In genomic region chr11:20668844-20669832, GRCh38 we compare ENCODE assay signal across 9 cellular contexts. TPM values are rescaled to one million over a fixed set of nuclear protein-coding genes. Genes with fewer than 3 reads are reported as not detected.
DNase-seq lines count a peak whose midpoint lies in the region; ATAC-seq and TF ChIP-seq lines count a peak whose summit lies in the region.
"Had no signal": no experiment of that assay in that cellular context is flagged by ENCODE, and none has a peak within 500 bp of the region (broad histone marks: within the 10 kb centered on the region; RNA-seq: fewer than 3 reads in every experiment).

Gene NELL1, plus strand, starts transcription at chr11:20669586.

- no TSS peak for BruUV-seq in PC-9 (replicated peaks; lab: Mats Ljungman, UMichigan)

- H3K4me1 ChIP-seq in GM23338 (ENCODE audit: insufficient read depth) (peaks cover 32% of the 10 kb centered on the region), psoas muscle (peaks cover 4% of the 10 kb centered on the region), PC-9 (replicated peaks; ENCODE audit: insufficient read depth) (no peaks in the 10 kb centered on the region)

- peak; percentile 68 for DNase-seq in GM23338 (ENCODE audit: low spot score)
- peak; percentile 67 for DNase-seq in NCI-H345 (lab: John Stamatoyannopoulos, UW)
- peak; percentile 59 for DNase-seq in glutamatergic neuron
- DNase-seq in psoas muscle = no peak
- DNase-seq in PC-9 = no peak
- DNase-seq: activated CD8-positive, alpha-beta T cell treated with anti-CD3 and anti-CD28 coated beads, Interleukin-2, amount 10 ng/mL, durations not matched to agents 7 days and 5 days; NCI-H524 treated with DMSO at 0.1 percent for 48 hours had no signal

- peak within 1 kb of the TSS; percentile 77 for H3K4me3 ChIP-seq in GM23338
- H3K4me3 ChIP-seq in psoas muscle = peak within 1 kb of the TSS; percentile 52
- H3K4me3 ChIP-seq in PC-9 = no peak within 1 kb of the TSS

- peak within 1 kb of the TSS; percentile 94 for H2AFZ ChIP-seq in GM23338
- no peak within 1 kb of the TSS for H2AFZ ChIP-seq in PC-9

- H3K4me1 Mint-ChIP-seq in GM23338 (peaks cover 27% of the 10 kb centered on the region), glutamatergic neuron (ENCODE audit: low read depth, unreplicated experiment) (peaks cover 12% of the 10 kb centered on the region)

- H3K9me3 ChIP-seq in psoas muscle (no peaks in the 10 kb centered on the region), PC-9 (ENCODE audit: insufficient read depth, low read depth) (no peaks in the 10 kb centered on the region)

- POLR2A ChIA-PET in PC-9 (lab: Charles Lee; ENCODE audit: unreplicated experiment) = no interaction called here

- H3K4me2 ChIP-seq in GM23338 (peak within 1 kb of the TSS; percentile 96), PC-9 (no peak within 1 kb of the TSS)

- no peak within 1 kb of the TSS for H3K27ac Mint-ChIP-seq in GM23338
- no peak within 1 kb of the TSS for H3K27ac Mint-ChIP-seq in glutamatergic neuron (ENCODE audit: unreplicated experiment)
- H3K27ac Mint-ChIP-seq: activated CD8-positive, alpha-beta T cell treated with anti-CD3 and anti-CD28 coated beads, Interleukin-2, amount 10 ng/mL, durations not matched to agents 7 days and 5 days had no signal

- WGBS in psoas muscle, 3 donors = 0 to 1% (median 1%) methylated on average over 63 to 93 of the region's 93 CpGs

- intact Hi-C loops in psoas muscle (cut with DNase I) = no loop called here
- intact Hi-C loops in PC-9 (cut with micrococcal nuclease; ENCODE audit: unreplicated experiment) = no loop called here

- H3K9me3 Mint-ChIP-seq in GM23338 = no peaks in the 10 kb centered on the region; the same call in 1 of the 3 replicates
- peaks cover 1% of the 10 kb centered on the region for H3K9me3 Mint-ChIP-seq in glutamatergic neuron (ENCODE audit: unreplicated experiment)

- no peaks in the 10 kb centered on the region for H3K9me2 ChIP-seq in GM23338 (ENCODE audit: insufficient read depth)
- no peaks in the 10 kb centered on the region for H3K9me2 ChIP-seq in PC-9 (ENCODE audit: insufficient read depth)

- H3K27ac ChIP-seq in GM23338 (ENCODE audit: low read depth) (no peak within 1 kb of the TSS), psoas muscle (no peak within 1 kb of the TSS), PC-9 (no peak within 1 kb of the TSS)

- H3K27me3 ChIP-seq in GM23338 (ENCODE audit: insufficient read depth) (peaks cover 77% of the 10 kb centered on the region), psoas muscle (ENCODE audit: insufficient read depth in 3 of 3, low read length in 2 of 3) (peaks cover 0 to 60% (median 20%) of the 10 kb centered on the region in 3 donors), PC-9 (ENCODE audit: insufficient read depth, low read depth) (no peaks in the 10 kb centered on the region)

- CTCF ChIA-PET in PC-9 (lab: Charles Lee) = no interaction called here

- H3K36me3 ChIP-seq in GM23338 (ENCODE audit: insufficient read depth) (no peaks in the 10 kb centered on the region), psoas muscle (ENCODE audit: insufficient read depth in 1 of 2, low read depth in 1 of 2) (no peaks in the 10 kb centered on the region), PC-9 (ENCODE audit: low read depth) (no peaks in the 10 kb centered on the region)

- H3F3A ChIP-seq in GM23338 (replicated peaks; ENCODE audit: low read depth) (peaks cover 9% of the 10 kb centered on the region; the same call in 1 of the 2 replicates), PC-9 (ENCODE audit: insufficient read depth, low read depth) (no peaks in the 10 kb centered on the region)

- H3K36me3 Mint-ChIP-seq in GM23338 (ENCODE audit: low read depth) = no peaks in the 10 kb centered on the region
- no peaks in the 10 kb centered on the region for H3K36me3 Mint-ChIP-seq in glutamatergic neuron (ENCODE audit: unreplicated experiment)

- no peak for TF ChIP-seq CTCF in GM23338 (conservative IDR thresholded peaks at IDR 0.05; ENCODE audit: low read depth in 2 of 2)
- TF ChIP-seq CTCF in glutamatergic neuron (IDR thresholded peaks at IDR 0.05; ENCODE audit: partially characterized antibody, unreplicated experiment) = no peak
- no peak for TF ChIP-seq CTCF in psoas muscle (IDR thresholded peaks at IDR 0.05)
- TF ChIP-seq CTCF in PC-9 (conservative IDR thresholded peaks at IDR 0.05) = no peak

- ATAC-seq in GM23338 (peak; percentile 45), psoas muscle (no peak), GM18873 (IDR thresholded peaks at IDR 0.05; ENCODE audit: low FRiP score, unreplicated experiment) (no peak), HG03442 (IDR thresholded peaks at IDR 0.05; ENCODE audit: unreplicated experiment) (no peak)
- ATAC-seq: activated CD8-positive, alpha-beta T cell treated with anti-CD3 and anti-CD28 coated beads, Interleukin-2, amount 10 ng/mL, durations not matched to agents 7 days and 5 days had no signal

- H4K20me1 ChIP-seq in GM23338 (replicated peaks; ENCODE audit: insufficient read depth) = peaks cover 13% of the 10 kb centered on the region
- no peaks in the 10 kb centered on the region for H4K20me1 ChIP-seq in PC-9 (ENCODE audit: insufficient read depth)

- no peaks in the 10 kb centered on the region for H3K79me2 ChIP-seq in GM23338 (replicated peaks; ENCODE audit: insufficient read depth)
- no peaks in the 10 kb centered on the region for H3K79me2 ChIP-seq in PC-9 (ENCODE audit: low read depth)

- H3K4me3 Mint-ChIP-seq in GM23338 (peak within 1 kb of the TSS; percentile 81), glutamatergic neuron (ENCODE audit: unreplicated experiment) (peak within 1 kb of the TSS; percentile 89)
- H3K4me3 Mint-ChIP-seq: activated CD8-positive, alpha-beta T cell treated with anti-CD3 and anti-CD28 coated beads, Interleukin-2, amount 10 ng/mL, durations not matched to agents 7 days and 5 days had no signal

- H3K27me3 Mint-ChIP-seq in GM23338 (ENCODE audit: insufficient read depth, low read depth, poor library complexity) = peaks cover 54% of the 10 kb centered on the region
- peaks cover 27% of the 10 kb centered on the region for H3K27me3 Mint-ChIP-seq in glutamatergic neuron (ENCODE audit: unreplicated experiment)

TF ChIP-seq in GM23338, 12 proteins besides CTCF, POLR2A, EP300 and RAD21 (continues in another document):
- TF ChIP-seq EZH2phosphoT487 (IDR thresholded peaks at IDR 0.05; ENCODE audit: unreplicated experiment) (peak; percentile 93), REST (IDR thresholded peaks at IDR 0.05; ENCODE audit: unreplicated experiment) (no peak)
- TF ChIP-seq, protein P1, sequence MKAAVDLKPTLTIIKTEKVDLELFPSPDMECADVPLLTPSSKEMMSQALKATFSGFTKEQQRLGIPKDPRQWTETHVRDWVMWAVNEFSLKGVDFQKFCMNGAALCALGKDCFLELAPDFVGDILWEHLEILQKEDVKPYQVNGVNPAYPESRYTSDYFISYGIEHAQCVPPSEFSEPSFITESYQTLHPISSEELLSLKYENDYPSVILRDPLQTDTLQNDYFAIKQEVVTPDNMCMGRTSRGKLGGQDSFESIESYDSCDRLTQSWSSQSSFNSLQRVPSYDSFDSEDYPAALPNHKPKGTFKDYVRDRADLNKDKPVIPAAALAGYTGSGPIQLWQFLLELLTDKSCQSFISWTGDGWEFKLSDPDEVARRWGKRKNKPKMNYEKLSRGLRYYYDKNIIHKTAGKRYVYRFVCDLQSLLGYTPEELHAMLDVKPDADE (IDR thresholded peaks at IDR 0.05) = no peak

RNA-seq across cellular contexts. Expression of gene NELL1, which starts in this region (rescaled TPM):
- total RNA-seq in GM23338 (2014; rRNA removed; shearing (Covaris generic)) = 0.39 and 1.6 TPM in 2 replicates
- not detected in 2 replicates for polyA plus RNA-seq in GM23338 (2016; fragmentation: Nextera tagmentation; extraction: Ambion mirVana)
- 0.29 TPM for total RNA-seq in glutamatergic neuron (ENCODE audit: unreplicated experiment)
- not detected for total RNA-seq in psoas muscle
- polyA plus RNA-seq in psoas muscle = under 1 TPM in 1 of 3 donors, not detected in 2; 0.01 TPM
- total RNA-seq in PC-9 (2021) = not detected in 2 replicates
- total RNA-seq: activated CD8-positive, alpha-beta T cell treated with anti-CD3 and anti-CD28 coated beads, Interleukin-2, amount 10 ng/mL, durations not matched to agents 7 days and 5 days had no signal

Comparison
In these comparisons a context has a peak if more than half of its experiments do, and no peak if none do; other contexts are left out.
1. Peak in DNase-seq in glutamatergic neuron; RNA of the gene not detected or under 1 TPM.
2. DNase-seq: peak in GM23338 (single experiment) and NCI-H345 (single experiment); none in psoas muscle (0 of 2) and PC-9 (0 of 2).